In genomic region chr3:172038823-172039222, GRCh38 we compare ENCODE assay signal across 1 cellular context.
TF ChIP-seq lines count a peak whose summit lies in the region.

No MANE protein-coding gene starts in this region.

TF ChIP-seq in HepG2, 621 proteins besides CTCF, POLR2A, EP300 and RAD21 (continued from another document):
- TF ChIP-seq CEBPB (IDR thresholded peaks at IDR 0.05; ENCODE audit: borderline replicate concordance, low read depth, low read length) (peak; percentile 54), ZNF264 (CRISPR knock-in tag; IDR thresholded peaks at IDR 0.05) (0 out of 2 replicates have a peak, but pooled peaks have one; percentile 2), NFATC3 (CRISPR knock-in tag; IDR thresholded peaks at IDR 0.05) (no peak), ZBTB33 (CRISPR knock-in tag; IDR thresholded peaks at IDR 0.05) (0 out of 2 replicates have a peak, but pooled peaks have one; percentile 16)
